Comparison of ENCODE assay signal across 20 cellular contexts in genomic region chr1:245682638-245683376, GRCh38.
DNase-seq lines count a peak whose midpoint lies in the region; ATAC-seq and TF ChIP-seq lines count a peak whose summit lies in the region.
"Had no signal": no experiment of that assay in that cellular context is flagged by ENCODE, and none has a peak within 500 bp of the region (broad histone marks: within the 10 kb centered on the region; RNA-seq: fewer than 3 reads in every experiment).

No MANE protein-coding gene starts in this region.

- WGBS in right cardiac atrium = 37% methylated on average over 18 of the region's 18 CpGs

- no peak for DNase-seq in Right ventricle myocardium inferior (ENCODE audit: missing footprints)
- DNase-seq in left ventricle myocardium inferior = no peak
- no peak for DNase-seq in chondrocyte (ENCODE audit: low spot score)
- DNase-seq in right cardiac atrium = no peak
- no peak for DNase-seq in type B pancreatic cell (ENCODE audit: extremely low spot score, unreplicated experiment)
- no peak for DNase-seq in foreskin keratinocyte
- no peak for DNase-seq in progenitor cell of endocrine pancreas (ENCODE audit: low spot score, unreplicated experiment)
- DNase-seq in ureter (ENCODE audit: low spot score) = no peak
- DNase-seq: activated T-cell treated with anti-CD3 and anti-CD28 coated beads for 4 hours; CD4-positive, CD25-positive, alpha-beta regulatory T cell; DMS153; erythroblast; MG63; naive thymus-derived CD8-positive, alpha-beta T cell; NCI-H187 had no signal

- H3K4me3 Mint-ChIP-seq in chondrocyte (ENCODE audit: unreplicated experiment) (no peak overlapping the region), type B pancreatic cell (no peak overlapping the region), progenitor cell of endocrine pancreas (ENCODE audit: low read depth) (no peak overlapping the region)
- H3K4me3 Mint-ChIP-seq: activated naive CD4-positive, alpha-beta T cell treated with anti-CD3 and anti-CD28 coated beads, Interleukin-2, amount 50 U/mL, for 24 hours; CD4-positive, CD25-positive, alpha-beta regulatory T cell; memory B cell; naive thymus-derived CD8-positive, alpha-beta T cell had no signal

- peaks cover 6% of the 10 kb centered on the region for H3K27me3 ChIP-seq in left ventricle myocardium inferior (ENCODE audit: low read depth)
- no peaks in the 10 kb centered on the region for H3K27me3 ChIP-seq in right cardiac atrium (ENCODE audit: control insufficient read depth, insufficient read depth)
- no peaks in the 10 kb centered on the region for H3K27me3 ChIP-seq in foreskin keratinocyte
- H3K27me3 ChIP-seq: MG63 had no signal

- peaks cover 10% of the 10 kb centered on the region for H3K4me1 Mint-ChIP-seq in chondrocyte (ENCODE audit: low read depth)
- peaks cover 24% of the 10 kb centered on the region for H3K4me1 Mint-ChIP-seq in type B pancreatic cell (ENCODE audit: unreplicated experiment)
- peaks cover 6% of the 10 kb centered on the region for H3K4me1 Mint-ChIP-seq in progenitor cell of endocrine pancreas (ENCODE audit: low read depth)
- H3K4me1 Mint-ChIP-seq: activated naive CD4-positive, alpha-beta T cell treated with anti-CD3 and anti-CD28 coated beads, Interleukin-2, amount 50 U/mL, for 24 hours had no signal

- H3K27me3 Mint-ChIP-seq in chondrocyte (ENCODE audit: low read depth) = no peaks in the 10 kb centered on the region
- H3K27me3 Mint-ChIP-seq in type B pancreatic cell = peaks cover 4% of the 10 kb centered on the region
- H3K27me3 Mint-ChIP-seq in progenitor cell of endocrine pancreas = peaks cover 7% of the 10 kb centered on the region
- H3K27me3 Mint-ChIP-seq: CD4-positive, CD25-positive, alpha-beta regulatory T cell had no signal

- no peak overlapping the region for H3K4me3 ChIP-seq in left ventricle myocardium inferior
- H3K4me3 ChIP-seq in right cardiac atrium (ENCODE audit: low read length) = no peak overlapping the region
- H3K4me3 ChIP-seq: dorsolateral prefrontal cortex, MG63 had no signal

- H3K9me3 ChIP-seq in left ventricle myocardium inferior (replicated peaks) (no peaks in the 10 kb centered on the region), right cardiac atrium (ENCODE audit: control insufficient read depth, low read length) (no peaks in the 10 kb centered on the region)
- H3K9me3 ChIP-seq: MG63 had no signal

- H3K27ac ChIP-seq in left ventricle myocardium inferior (replicated peaks) (no peak overlapping the region), right cardiac atrium (ENCODE audit: low read length) (no peak overlapping the region), foreskin keratinocyte (no peak overlapping the region)
- H3K27ac ChIP-seq: RWPE1 had no signal

- H3K27ac Mint-ChIP-seq in chondrocyte (ENCODE audit: unreplicated experiment) (peak overlapping the region; percentile 23), type B pancreatic cell (peak overlapping the region; percentile 6), progenitor cell of endocrine pancreas (no peak overlapping the region)
- H3K27ac Mint-ChIP-seq: activated naive CD4-positive, alpha-beta T cell treated with anti-CD3 and anti-CD28 coated beads, Interleukin-2, amount 50 U/mL, for 24 hours; memory B cell had no signal

- intact Hi-C loops in Right ventricle myocardium inferior (cut with DNase I) = no loop called here
- intact Hi-C loops in left ventricle myocardium inferior (cut with micrococcal nuclease) = no loop called here
- intact Hi-C loops in right cardiac atrium (cut with DNase I) = no loop called here

- H3K9me3 Mint-ChIP-seq in chondrocyte (ENCODE audit: low read depth) (no peaks in the 10 kb centered on the region), type B pancreatic cell (no peaks in the 10 kb centered on the region), progenitor cell of endocrine pancreas (ENCODE audit: low read depth) (peaks cover 3% of the 10 kb centered on the region)
- H3K9me3 Mint-ChIP-seq: activated naive CD4-positive, alpha-beta T cell treated with anti-CD3 and anti-CD28 coated beads, Interleukin-2, amount 50 U/mL, for 24 hours; memory B cell had no signal

- H3K36me3 Mint-ChIP-seq in chondrocyte (ENCODE audit: low read depth) (peaks cover 9% of the 10 kb centered on the region), type B pancreatic cell (no peaks in the 10 kb centered on the region), progenitor cell of endocrine pancreas (ENCODE audit: insufficient read depth) (peaks cover 1% of the 10 kb centered on the region)
- H3K36me3 Mint-ChIP-seq: activated naive CD4-positive, alpha-beta T cell treated with anti-CD3 and anti-CD28 coated beads, Interleukin-2, amount 50 U/mL, for 24 hours; CD4-positive, CD25-positive, alpha-beta regulatory T cell; memory B cell had no signal

- no peak for TF ChIP-seq CTCF in left ventricle myocardium inferior (IDR thresholded peaks at IDR 0.05; ENCODE audit: borderline replicate concordance)
- TF ChIP-seq CTCF in chondrocyte (IDR thresholded peaks at IDR 0.05) = no peak
- TF ChIP-seq CTCF in type B pancreatic cell (conservative IDR thresholded peaks at IDR 0.05) = no peak
- no peak for TF ChIP-seq CTCF in foreskin keratinocyte (conservative IDR thresholded peaks at IDR 0.05)
- TF ChIP-seq CTCF in progenitor cell of endocrine pancreas (IDR thresholded peaks at IDR 0.05; ENCODE audit: unreplicated experiment) = no peak

- H3K36me3 ChIP-seq in left ventricle myocardium inferior = no peaks in the 10 kb centered on the region
- H3K36me3 ChIP-seq: MG63 had no signal

- ATAC-seq in Right ventricle myocardium inferior (peak; percentile 55), right cardiac atrium (peak; percentile 42 to 50), foreskin keratinocyte (no peak)
- ATAC-seq: HepG2; naive thymus-derived CD8-positive, alpha-beta T cell had no signal

- H3K4me1 ChIP-seq in left ventricle myocardium inferior = peaks cover 14% of the 10 kb centered on the region
- peaks cover 5% of the 10 kb centered on the region for H3K4me1 ChIP-seq in right cardiac atrium (ENCODE audit: control insufficient read depth, insufficient read depth, low read length)
- H3K4me1 ChIP-seq in foreskin keratinocyte = no peaks in the 10 kb centered on the region
